ENCODE assay signal across 8 cellular contexts in the genomic region with DNA sequence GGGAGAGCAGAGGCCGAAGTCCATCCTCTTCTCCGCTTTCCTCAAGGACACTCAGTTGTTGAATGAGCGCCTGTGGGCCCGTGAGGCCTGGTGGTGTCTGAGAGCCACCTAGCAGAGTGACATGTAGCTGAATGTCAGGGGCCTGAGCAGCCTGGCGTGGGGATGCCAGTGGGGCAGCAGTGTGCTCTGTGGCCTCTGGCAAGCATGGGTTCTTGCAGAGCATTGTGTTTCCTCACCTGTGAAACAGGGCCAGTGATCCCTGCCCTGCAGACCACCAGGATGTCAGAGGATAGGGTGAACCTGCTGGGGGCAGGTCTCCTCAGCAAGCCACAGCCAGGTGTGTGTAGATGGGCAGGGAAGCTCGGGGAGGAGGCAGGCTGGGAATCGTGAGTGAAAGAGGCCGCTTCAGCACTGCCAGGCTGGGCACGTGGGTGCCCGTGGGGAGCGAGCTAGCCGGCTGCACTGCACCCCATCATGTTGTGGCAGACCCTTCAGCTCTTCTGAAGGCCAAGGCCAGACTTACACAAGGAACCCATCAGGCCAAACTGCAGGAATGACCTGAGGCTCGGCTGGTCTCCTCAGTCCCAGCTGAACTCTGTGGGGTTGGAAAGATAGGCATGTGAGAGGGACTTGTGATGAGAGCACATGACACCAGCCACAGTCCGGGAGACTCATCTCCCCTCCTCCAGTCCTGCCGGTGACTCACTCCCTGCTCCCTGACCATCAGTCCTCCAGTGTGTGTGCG. TPM values are rescaled to one million over a fixed set of nuclear protein-coding genes. Genes with fewer than 3 reads are reported as not detected.
DNase-seq lines count a peak whose midpoint lies in the region; ATAC-seq, FAIRE-seq and TF ChIP-seq lines count a peak whose summit lies in the region.

No MANE protein-coding gene starts in this region.

- no peak for ATAC-seq in HG03097 (IDR thresholded peaks at IDR 0.05; ENCODE audit: low FRiP score, unreplicated experiment)

- DNase-seq in AG08395 (ENCODE audit: low spot score), result peak; percentile 98
- peak; percentile 94 for DNase-seq in brain microvascular endothelial cell
- DNase-seq in keratinocyte (ENCODE audit: low read depth, low spot score), result no peak
- no peak for DNase-seq in GF-D8 (lab: John Stamatoyannopoulos, UW)
- DNase-seq in WERI-Rb-1, result no peak

- in situ Hi-C loops in brain microvascular endothelial cell (cut with HindIII; ENCODE audit: low pct_ligation_motif_present, low sequenced_read_pairs), result no loop called here

- H3K9me1 ChIP-seq in keratinocyte (ENCODE audit: control insufficient read depth, extremely low read depth, insufficient read depth, low read length), result peaks cover 4% of the 10 kb centered on the region

- no peak overlapping the region for H2AFZ ChIP-seq in keratinocyte (ENCODE audit: control insufficient read depth, low read length)

- TF ChIP-seq CTCF in brain microvascular endothelial cell (IDR thresholded peaks at IDR 0.05; ENCODE audit: low read depth, low read length, missing control alignments), result no peak
- TF ChIP-seq CTCF in keratinocyte (optimal IDR thresholded peaks at IDR 0.05 in 1 of 3, IDR thresholded peaks at IDR 0.05 in 1 of 3, conservative IDR thresholded peaks at IDR 0.05 in 1 of 3; ENCODE audit: extremely low read depth in 1 of 3, insufficient read depth in 2 of 3, low read length in 3 of 3), result no peak
- no peak for TF ChIP-seq CTCF in WERI-Rb-1 (IDR thresholded peaks at IDR 0.05; ENCODE audit: low read depth, low read length)

- H3K27ac ChIP-seq in HUES6 (ENCODE audit: low read depth, low read length) (no peak overlapping the region), brain microvascular endothelial cell (peak overlapping the region; percentile 48), keratinocyte (ENCODE audit: control insufficient read depth, insufficient read depth, low read length) (peak overlapping the region; percentile 47), subcutaneous abdominal adipose tissue (ENCODE audit: low read depth, low read length) (peak overlapping the region; percentile 37), WERI-Rb-1 (no peak overlapping the region)

- H3K9ac ChIP-seq in HUES6 (ENCODE audit: low read length) (peak overlapping the region; percentile 20), keratinocyte (ENCODE audit: control insufficient read depth, extremely low read depth, insufficient read depth, low read length) (peak overlapping the region; percentile 8), subcutaneous abdominal adipose tissue (ENCODE audit: low read length in 5 of 5) (peak overlapping the region in 2 of 5 donors; percentile 12 to 38)

- H3K36me3 ChIP-seq in HUES6 (ENCODE audit: control insufficient read depth, insufficient read depth, low read length) (peaks cover 5% of the 10 kb centered on the region; the same call in 1 of the 2 replicates), brain microvascular endothelial cell (replicated peaks) (no peaks in the 10 kb centered on the region), keratinocyte (ENCODE audit: control insufficient read depth in 2 of 2, extremely low read depth in 1 of 2, insufficient read depth in 2 of 2, low read length in 2 of 2) (peaks cover 2 to 4% of the 10 kb centered on the region in 2 experiments), subcutaneous abdominal adipose tissue (ENCODE audit: control insufficient read depth in 5 of 5, insufficient read depth in 5 of 5, low read length in 5 of 5) (peaks cover 0 to 2% (median 0%) of the 10 kb centered on the region in 5 donors), WERI-Rb-1 (peaks cover 37% of the 10 kb centered on the region)

- peaks cover 95% of the 10 kb centered on the region for H3K79me2 ChIP-seq in keratinocyte (ENCODE audit: control insufficient read depth, insufficient read depth, low read length)

- H3K27me3 ChIP-seq in HUES6 (ENCODE audit: control insufficient read depth, insufficient read depth, low read length) (no peaks in the 10 kb centered on the region), brain microvascular endothelial cell (replicated peaks) (no peaks in the 10 kb centered on the region), keratinocyte (ENCODE audit: control insufficient read depth, extremely low read depth, insufficient read depth, low read length) (no peaks in the 10 kb centered on the region), subcutaneous abdominal adipose tissue (ENCODE audit: control insufficient read depth in 5 of 5, insufficient read depth in 4 of 5, low read length in 5 of 5) (no peaks in the 10 kb centered on the region), WERI-Rb-1 (ENCODE audit: insufficient read depth, low read depth, severe bottlenecking) (no peaks in the 10 kb centered on the region)

- FAIRE-seq in keratinocyte (lab: Jason Lieb, UNC), result peak; percentile 90

- H3K4me3 ChIP-seq in HUES6 (ENCODE audit: low read depth, low read length), result no peak overlapping the region; the same call in 1 of the 2 replicates
- no peak overlapping the region for H3K4me3 ChIP-seq in brain microvascular endothelial cell (ENCODE audit: low read depth, low read length)
- H3K4me3 ChIP-seq in keratinocyte (ENCODE audit: control insufficient read depth in 2 of 3, extremely low read depth in 1 of 3, insufficient read depth in 2 of 3, low read depth in 1 of 3, low read length in 3 of 3), result no peak overlapping the region
- no peak overlapping the region for H3K4me3 ChIP-seq in subcutaneous abdominal adipose tissue (ENCODE audit: low read depth in 1 of 5, low read length in 5 of 5)
- H3K4me3 ChIP-seq in WERI-Rb-1 (ENCODE audit: low read depth, low read length), result no peak overlapping the region

- H4K20me1 ChIP-seq in keratinocyte (ENCODE audit: control insufficient read depth, extremely low read depth, insufficient read depth, low read length), result peaks cover 19% of the 10 kb centered on the region

- H3K9me3 ChIP-seq in HUES6 (ENCODE audit: control insufficient read depth, insufficient read depth, low read depth, low read length) (no peaks in the 10 kb centered on the region), keratinocyte (ENCODE audit: control insufficient read depth, low read depth, low read length) (no peaks in the 10 kb centered on the region), subcutaneous abdominal adipose tissue (ENCODE audit: control insufficient read depth in 5 of 5, low read length in 5 of 5) (no peaks in the 10 kb centered on the region), WERI-Rb-1 (ENCODE audit: severe bottlenecking) (no peaks in the 10 kb centered on the region)

- H3K4me2 ChIP-seq in keratinocyte (ENCODE audit: control insufficient read depth, extremely low read depth, insufficient read depth, low read depth, low read length), result peak overlapping the region; percentile 60

- H3K4me1 ChIP-seq in HUES6 (ENCODE audit: control insufficient read depth, insufficient read depth, low read length) (peaks cover 54% of the 10 kb centered on the region), keratinocyte (ENCODE audit: control insufficient read depth, extremely low read depth, insufficient read depth, low read length) (peaks cover 46% of the 10 kb centered on the region), subcutaneous abdominal adipose tissue (ENCODE audit: control insufficient read depth in 5 of 5, insufficient read depth in 5 of 5, low read length in 5 of 5) (peaks cover 2 to 73% (median 52%) of the 10 kb centered on the region in 5 donors)

- dilution Hi-C loops in keratinocyte (cut with MboI; ENCODE audit: extremely low pct_ligation_motif_present, low sequenced_read_pairs), result no loop called here

RNA-seq across cellular contexts. Expression of a gene that starts 5.0 kb away (rescaled TPM):
- 8.6 to 15.2 TPM (median 10.2 TPM) in 3 replicates for polyA plus RNA-seq in keratinocyte
- 24.7 TPM for polyA plus RNA-seq in keratinocyte (2011; ENCODE audit: low read depth)
- polyA plus RNA-seq in keratinocyte (2011; cell fraction: cytosol; rRNA removed), result 5.7 and 15.6 TPM in 2 replicates
- polyA plus RNA-seq in keratinocyte (2011; cell fraction: nucleus; rRNA removed), result 13.8 and 16.9 TPM in 2 replicates
- 12.6 and 19.5 TPM in 2 replicates for polyA plus RNA-seq in keratinocyte (2012; ENCODE audit: low replicate concordance)
- 8.6 to 15.6 TPM (median 11.1 TPM) in 3 replicates for polyA minus RNA-seq in keratinocyte
- 22.6 TPM for polyA minus RNA-seq in keratinocyte (2011; cell fraction: cytosol; rRNA and poly(A)+ RNA removed)
- polyA minus RNA-seq in keratinocyte (2011; cell fraction: nucleus; rRNA and poly(A)+ RNA removed), result 8.8 and 8.9 TPM in 2 replicates

RNA-seq across cellular contexts. Expression of a gene that starts 18.9 kb away (rescaled TPM):
- polyA plus RNA-seq in keratinocyte, result 23.1 to 30.1 TPM (median 23.7 TPM) in 3 replicates
- 11.2 TPM for polyA plus RNA-seq in keratinocyte (2011; ENCODE audit: low read depth)
- 23.8 and 38.6 TPM in 2 replicates for polyA plus RNA-seq in keratinocyte (2011; cell fraction: cytosol; rRNA removed)
- 29.1 and 34.3 TPM in 2 replicates for polyA plus RNA-seq in keratinocyte (2011; cell fraction: nucleus; rRNA removed)
- polyA plus RNA-seq in keratinocyte (2012; ENCODE audit: low replicate concordance), result 22.1 and 31.8 TPM in 2 replicates
- 8.8 to 9.3 TPM (median 9.3 TPM) in 3 replicates for polyA minus RNA-seq in keratinocyte
- 33.4 TPM for polyA minus RNA-seq in keratinocyte (2011; cell fraction: cytosol; rRNA and poly(A)+ RNA removed)
- polyA minus RNA-seq in keratinocyte (2011; cell fraction: nucleus; rRNA and poly(A)+ RNA removed), result 7.9 and 8.5 TPM in 2 replicates

RNA-seq across cellular contexts. Expression of a gene that starts 21.7 kb away (rescaled TPM):
- 0.13 to 1.6 TPM (median 0.25 TPM) in 3 replicates for polyA plus RNA-seq in keratinocyte
- 0.92 TPM for polyA plus RNA-seq in keratinocyte (2011; ENCODE audit: low read depth)
- polyA plus RNA-seq in keratinocyte (2011; cell fraction: cytosol; rRNA removed), result 0.33 and 0.70 TPM in 2 replicates
- polyA plus RNA-seq in keratinocyte (2011; cell fraction: nucleus; rRNA removed), result 0.76 and 1.2 TPM in 2 replicates
- 1.5 and 4.8 TPM in 2 replicates for polyA plus RNA-seq in keratinocyte (2012; ENCODE audit: low replicate concordance)
- polyA minus RNA-seq in keratinocyte, result 0.22 to 1.9 TPM (median 0.63 TPM) in 3 replicates
- polyA minus RNA-seq in keratinocyte (2011; cell fraction: cytosol; rRNA and poly(A)+ RNA removed), result 3.5 TPM
- polyA minus RNA-seq in keratinocyte (2011; cell fraction: nucleus; rRNA and poly(A)+ RNA removed), result 0.93 and 1.3 TPM in 2 replicates

RNA-seq across cellular contexts. Expression of a gene that starts 59.1 kb away (rescaled TPM):
- 15.7 to 21.4 TPM (median 19.7 TPM) in 3 replicates for polyA plus RNA-seq in keratinocyte
- polyA plus RNA-seq in keratinocyte (2011; ENCODE audit: low read depth), result 47.9 TPM
- polyA plus RNA-seq in keratinocyte (2011; cell fraction: cytosol; rRNA removed), result 4.4 and 7.1 TPM in 2 replicates
- polyA plus RNA-seq in keratinocyte (2011; cell fraction: nucleus; rRNA removed), result 61.4 and 64.9 TPM in 2 replicates
- 32.0 and 49.1 TPM in 2 replicates for polyA plus RNA-seq in keratinocyte (2012; ENCODE audit: low replicate concordance)
- 8.5 to 25.1 TPM (median 22.6 TPM) in 3 replicates for polyA minus RNA-seq in keratinocyte
- 5.4 TPM for polyA minus RNA-seq in keratinocyte (2011; cell fraction: cytosol; rRNA and poly(A)+ RNA removed)
- polyA minus RNA-seq in keratinocyte (2011; cell fraction: nucleus; rRNA and poly(A)+ RNA removed), result 10.3 and 14.9 TPM in 2 replicates

Comparison
In these comparisons a context has a peak if more than half of its experiments do, and no peak if none do; other contexts are left out.
1. DNase-seq: peak in AG08395 (single experiment) and brain microvascular endothelial cell (single experiment); none in keratinocyte (single experiment), GF-D8 (single experiment) and WERI-Rb-1 (single experiment).
2. H3K27ac ChIP-seq: peak in brain microvascular endothelial cell (single experiment), keratinocyte (single experiment) and subcutaneous abdominal adipose tissue (single experiment); none in HUES6 (single experiment) and WERI-Rb-1 (single experiment).